13 cellular contexts compared by ENCODE assay signal in genomic region chr9:124292696-124293593, GRCh38. TPM values are rescaled to one million over a fixed set of nuclear protein-coding genes. Genes with fewer than 3 reads are reported as not detected.
A peak's percentile ranks its signal among the peaks of the same experiment; 100 is the strongest.
DNase-seq lines count a peak whose midpoint lies in the region; ATAC-seq, FAIRE-seq and TF ChIP-seq lines count a peak whose summit lies in the region.
"Had no signal": no experiment of that assay in that cellular context is flagged by ENCODE, and none has a peak within 500 bp of the region (broad histone marks: within the 10 kb centered on the region; RNA-seq: fewer than 3 reads in every experiment).

No MANE protein-coding gene starts in this region.

- peaks cover 9% of the 10 kb centered on the region for H4K20me1 ChIP-seq in osteoblast (ENCODE audit: insufficient read depth, low read length)

- no peak overlapping the region for H3K4me3 Mint-ChIP-seq in CD14-positive monocyte

- peaks cover 0 to 4% (median 0%) of the 10 kb centered on the region in 3 donors for H3K27me3 Mint-ChIP-seq in CD14-positive monocyte (ENCODE audit: low read depth in 3 of 3)
- H3K27me3 Mint-ChIP-seq: progenitor cell of endocrine pancreas had no signal

- H3K27me3 ChIP-seq in osteoblast (ENCODE audit: insufficient read depth, low read length): no peaks in the 10 kb centered on the region
- H3K27me3 ChIP-seq in HAP-1 (ENCODE audit: low read depth): no peaks in the 10 kb centered on the region

- DNase-seq in CD14-positive monocyte (ENCODE audit: low spot score): no peak
- peak; percentile 12 for DNase-seq in RCC 7860 (ENCODE audit: low spot score)
- DNase-seq in choroid plexus epithelial cell (ENCODE audit: low read depth): peak; percentile 62
- peak; percentile 83 for DNase-seq in osteoblast (ENCODE audit: insufficient read length, low spot score, missing footprints)
- no peak for DNase-seq in germinal center (ENCODE audit: low spot score)
- no peak for DNase-seq in HAP-1 (ENCODE audit: low spot score in 2 of 2)
- DNase-seq in NCI-H2171 (lab: John Stamatoyannopoulos, UW): no peak
- no peak for DNase-seq in left colon
- DNase-seq: NCI-H2029, NCI-H748 treated with DMSO at 0.1 percent for 48 hours, WERI-Rb-1 had no signal

- H3K36me3 ChIP-seq in osteoblast (ENCODE audit: insufficient read depth, low read length): peaks cover 68% of the 10 kb centered on the region
- H3K36me3 ChIP-seq in HAP-1 (replicated peaks): no peaks in the 10 kb centered on the region
- H3K36me3 ChIP-seq: WERI-Rb-1 had no signal

- no peak overlapping the region for H2AFZ ChIP-seq in osteoblast (ENCODE audit: low read length)

- TF ChIP-seq CTCF in CD14-positive monocyte (IDR thresholded peaks at IDR 0.05): no peak
- no peak for TF ChIP-seq CTCF in choroid plexus epithelial cell (conservative IDR thresholded peaks at IDR 0.05; ENCODE audit: low read depth, low read length)
- no peak for TF ChIP-seq CTCF in osteoblast (IDR thresholded peaks at IDR 0.05; ENCODE audit: extremely low read depth, low read depth, low read length)

- peak overlapping the region in 5 of 7 donors; percentile 18 to 63 (median 30) for H3K27ac Mint-ChIP-seq in CD14-positive monocyte
- H3K27ac Mint-ChIP-seq: progenitor cell of endocrine pancreas had no signal

- no peak overlapping the region for H3K4me2 ChIP-seq in osteoblast (ENCODE audit: insufficient read depth, low read length)

- H3K4me1 ChIP-seq in osteoblast (ENCODE audit: insufficient read depth, low read length): peaks cover 59% of the 10 kb centered on the region
- H3K4me1 ChIP-seq in HAP-1: no peaks in the 10 kb centered on the region

- no peak for ATAC-seq in left colon

- H3K9me3 ChIP-seq in osteoblast (ENCODE audit: low read depth, low read length) (no peaks in the 10 kb centered on the region), HAP-1 (no peaks in the 10 kb centered on the region)

- H3K9me3 Mint-ChIP-seq in CD14-positive monocyte: no peaks in the 10 kb centered on the region

- peak overlapping the region; percentile 61 for H3K27ac ChIP-seq in osteoblast (ENCODE audit: low read depth, low read length)
- H3K27ac ChIP-seq: epithelial cell of prostate, WERI-Rb-1 had no signal

- H3K79me2 ChIP-seq in osteoblast (ENCODE audit: insufficient read depth, low read length): peaks cover 100% of the 10 kb centered on the region

- intact Hi-C loops in CD14-positive monocyte (cut with micrococcal nuclease) (loop anchor here in 1 of 2 donors (10.0 kb wide), 1 partner anchor 158 kb away; no protein-coding TSS in a partner anchor), left colon (cut with DNase I, micrococcal nuclease) (no loop called here)

- H3K36me3 Mint-ChIP-seq in CD14-positive monocyte: peaks cover 25 to 69% of the 10 kb centered on the region in 2 donors

- no peak overlapping the region for H3K4me3 ChIP-seq in choroid plexus epithelial cell (ENCODE audit: low read depth, low read length)
- no peak overlapping the region for H3K4me3 ChIP-seq in osteoblast (ENCODE audit: insufficient read depth, low read length)
- H3K4me3 ChIP-seq in HAP-1: no peak overlapping the region

- peaks cover 73% of the 10 kb centered on the region for H3K4me1 Mint-ChIP-seq in CD14-positive monocyte

- in situ Hi-C loops in HAP-1 (cut with MboI; ENCODE audit: low sequenced_read_pairs): no loop called here

- FAIRE-seq in RCC 7860 (lab: Jason Lieb, UNC): no peak

RNA-seq across cellular contexts. Expression of gene NEK6, which starts 35.2 kb away (rescaled TPM):
- 10 to 100 TPM; 26.1 to 35.8 TPM for polyA plus RNA-seq in CD14-positive monocyte
- 128 and 130 TPM in 2 replicates for total RNA-seq in osteoblast
- total RNA-seq in left colon: 10 to 100 TPM; 50.7 to 77.7 TPM

Comparison
In these comparisons a context has a peak if more than half of its experiments do, and no peak if none do; other contexts are left out.
1. DNase-seq: peak in RCC 7860 (single experiment), choroid plexus epithelial cell (single experiment) and osteoblast (single experiment); none in CD14-positive monocyte (single experiment), germinal center (single experiment), HAP-1 (0 of 2), NCI-H2171 (single experiment) and left colon (0 of 2).